Comparison of ENCODE assay signal across 8 cellular contexts in genomic region chr1:23168462-23169218, GRCh38. TPM values are rescaled to one million over a fixed set of nuclear protein-coding genes. Genes with fewer than 3 reads are reported as not detected.
DNase-seq lines count a peak whose midpoint lies in the region; ATAC-seq and TF ChIP-seq lines count a peak whose summit lies in the region.

TSS of gene LUZP1 (minus strand) at chr1:23168856.

- H3K27ac Mint-ChIP-seq in type B pancreatic cell = peak within 1 kb of the TSS; percentile 96

- TF ChIP-seq POLR2A in heart left ventricle (IDR thresholded peaks at IDR 0.05) = peak; percentile 97 to 98

- no peaks in the 10 kb centered on the region for H3K27me3 ChIP-seq in heart left ventricle

- intact Hi-C loops in heart left ventricle (cut with DNase I) = loop anchor here in 4 of 10 donors (1.0 to 5.0 kb wide), 4 partner anchors 9 to 151 kb away; partner anchors contain the start of genes KDM1A (in 1 of the 4) and TEX46 (in 1 of the 4)
- intact Hi-C loops in posterior vena cava (cut with DNase I) = no loop called here

- no peaks in the 10 kb centered on the region for H3K36me3 ChIP-seq in heart left ventricle

- ATAC-seq in heart left ventricle = peak; percentile 91 to 95 (median 92)

- peaks cover 4% of the 10 kb centered on the region for H3K36me3 Mint-ChIP-seq in type B pancreatic cell

- WGBS in heart left ventricle, 4 donors = 6 to 22% (median 8%) methylated on average over 26 to 56 of the region's 56 CpGs

- no peaks in the 10 kb centered on the region for H3K9me3 ChIP-seq in heart left ventricle

- H3K4me1 Mint-ChIP-seq in type B pancreatic cell (ENCODE audit: unreplicated experiment) = peaks cover 33% of the 10 kb centered on the region

- peak; percentile 68 for DNase-seq in DMS153 treated with DMSO at 0.1 percent for 48 hours (lab: John Stamatoyannopoulos, UW; ENCODE audit: unreplicated experiment)
- DNase-seq in H4 (ENCODE audit: low spot score) = peak; percentile 58
- DNase-seq in NCI-H1105 treated with DMSO at 0.1 percent for 48 hours (lab: John Stamatoyannopoulos, UW) = peak; percentile 57
- DNase-seq in T-helper 2 cell = peak; percentile 72 to 81 (median 73)
- peak; percentile 83 for DNase-seq in amniotic stem cell (lab: John Stamatoyannopoulos, UW)
- peak; percentile 91 to 97 (median 92) for DNase-seq in heart left ventricle
- peak; percentile 98 for DNase-seq in posterior vena cava (ENCODE audit: low spot score)
- peak; percentile 95 for DNase-seq in type B pancreatic cell (ENCODE audit: extremely low spot score, unreplicated experiment)

- peak within 1 kb of the TSS; percentile 99 for H3K4me3 Mint-ChIP-seq in type B pancreatic cell

- H3K27me3 Mint-ChIP-seq in type B pancreatic cell = no peaks in the 10 kb centered on the region

- H3K9me3 Mint-ChIP-seq in type B pancreatic cell = no peaks in the 10 kb centered on the region

- H3K4me1 ChIP-seq in heart left ventricle = peaks cover 0 to 54% (median 43%) of the 10 kb centered on the region in 12 donors

- TF ChIP-seq CTCF in heart left ventricle (IDR thresholded peaks at IDR 0.05) = no peak
- no peak for TF ChIP-seq CTCF in type B pancreatic cell (conservative IDR thresholded peaks at IDR 0.05)

- peak within 1 kb of the TSS; percentile 88 to 98 (median 94) for H3K27ac ChIP-seq in heart left ventricle

- peak within 1 kb of the TSS; percentile 67 to 98 (median 86) for H3K4me3 ChIP-seq in heart left ventricle

RNA-seq across cellular contexts. Expression of gene LUZP1, which starts in this region (rescaled TPM):
- 24.9 and 25.2 TPM in 2 replicates for total RNA-seq in H4 (2014; rRNA removed; shearing (Covaris generic))
- 10 to 100 TPM; 24.7 to 42.3 (median 32.6) TPM for total RNA-seq in heart left ventricle
- polyA plus RNA-seq in heart left ventricle = 10 to 100 TPM in 1 of 2 donors, 1 to 10 TPM in 1; 6.1 to 28.1 TPM
- total RNA-seq in posterior vena cava = 10 to 100 TPM; 31.9 to 35.4 TPM
- total RNA-seq in type B pancreatic cell (ENCODE audit: low replicate concordance) = 33.0 and 43.9 TPM in 2 replicates

Comparison
In these comparisons a context has a peak if more than half of its experiments do, and no peak if none do; other contexts are left out.
1. Peak in every context shown above with its lines: DNase-seq, ATAC-seq, H3K4me3 ChIP-seq and H3K27ac ChIP-seq.